ENCODE assay signal across 8 cellular contexts in genomic region chr1:207964195-207964966, GRCh38. TPM values are rescaled to one million over a fixed set of nuclear protein-coding genes. Genes with fewer than 3 reads are reported as not detected.
A peak's percentile ranks its signal among the peaks of the same experiment; 100 is the strongest.
DNase-seq lines count a peak whose midpoint lies in the region; ATAC-seq, FAIRE-seq and TF ChIP-seq lines count a peak whose summit lies in the region.
"Had no signal": no experiment of that assay in that cellular context is flagged by ENCODE, and none has a peak within 500 bp of the region (broad histone marks: within the 10 kb centered on the region; RNA-seq: fewer than 3 reads in every experiment).

No MANE protein-coding gene starts in this region.

- ATAC-seq in HepG2 = peak; percentile 16
- ATAC-seq in thoracic aorta (ENCODE audit: insufficient number of reproducible peaks, low FRiP score, low read depth) = no peak
- ATAC-seq in GM19467 (IDR thresholded peaks at IDR 0.05; ENCODE audit: unreplicated experiment) = no peak
- ATAC-seq in GM18868 (IDR thresholded peaks at IDR 0.05; ENCODE audit: unreplicated experiment) = no peak

- H3K4me3 ChIP-seq in breast epithelium (peak overlapping the region; percentile 52 to 77 (median 64)), HepG2 (replicated peaks in 1 of 3; ENCODE audit: insufficient read depth in 1 of 3, low read depth in 2 of 3, low read length in 3 of 3) (peak overlapping the region in 2 of 3 experiments; percentile 43 to 64; a peak in 3 of 6 replicates), thoracic aorta (peak overlapping the region; percentile 69)

- no peak overlapping the region for H3K9ac ChIP-seq in HepG2 (ENCODE audit: insufficient read depth, low read depth, low read length)

- POLR2A ChIA-PET in HepG2 (lab: Yijun Ruan, JAX) = interaction anchor here (0.6 to 1.5 kb wide), 2 partner anchors 79 to 138 kb away, joined by 3 read pairs; no protein-coding TSS in a partner anchor

- H3K27ac ChIP-seq in breast epithelium = peak overlapping the region; percentile 91 to 98
- H3K27ac ChIP-seq in HepG2 (ENCODE audit: extremely low read length, insufficient read depth, low read length) = no peak overlapping the region
- peak overlapping the region; percentile 69 to 87 for H3K27ac ChIP-seq in thoracic aorta

- H3K27me3 ChIP-seq in breast epithelium (no peaks in the 10 kb centered on the region), HepG2 (ENCODE audit: control insufficient read depth in 1 of 2, insufficient read depth in 2 of 2, low read length in 2 of 2) (peaks cover 0 to 22% of the 10 kb centered on the region in 2 experiments; a peak in 2 of 5 replicates), thoracic aorta (replicated peaks; ENCODE audit: insufficient read depth) (no peaks in the 10 kb centered on the region)

- in situ Hi-C loops in HepG2 (cut with HindIII; ENCODE audit: extremely low pct_ligation_motif_present, low pct_unique_long_range_greater_than_20kb) = loop anchor here (5.0 kb wide), 1 partner anchor 67 kb away; no protein-coding TSS in a partner anchor

- TF ChIP-seq POLR2A in breast epithelium (IDR thresholded peaks at IDR 0.05) (no peak), HepG2 (IDR thresholded peaks at IDR 0.05; ENCODE audit: insufficient read depth in 1 of 2, low read depth in 2 of 2, low read length in 2 of 2) (no peak)

- WGBS in HepG2 (ENCODE audit: low lambda C conversion rate) = 64% methylated on average over 19 of the region's 25 CpGs

- CTCF ChIA-PET in HepG2 (lab: Yijun Ruan, JAX; ENCODE audit: low intra/inter-chr PET ratio, low total read pairs) = interaction anchor here (1.4 to 1.7 kb wide), 4 partner anchors 67 to 152 kb away, joined by 5 to 26 read pairs (median 8); no protein-coding TSS in a partner anchor

- BruUV-seq in HepG2 (replicated peaks; lab: Mats Ljungman, UMichigan) = no TSS peak

- no peaks in the 10 kb centered on the region for H3K79me2 ChIP-seq in HepG2 (ENCODE audit: insufficient read depth, low read length)

- H4K20me1 ChIP-seq in HepG2 (ENCODE audit: insufficient read depth, low read length) = no peaks in the 10 kb centered on the region

- no peaks in the 10 kb centered on the region for H3K36me3 ChIP-seq in breast epithelium
- H3K36me3 ChIP-seq in HepG2 (replicated peaks in 1 of 2; ENCODE audit: control insufficient read depth in 1 of 2, insufficient read depth in 2 of 2, low read length in 2 of 2) = no peaks in the 10 kb centered on the region
- H3K36me3 ChIP-seq in thoracic aorta = no peaks in the 10 kb centered on the region

- TF ChIP-seq CTCF in breast epithelium (IDR thresholded peaks at IDR 0.05) (no peak), HepG2 (CRISPR knock-in tag; IDR thresholded peaks at IDR 0.05) (no peak), thoracic aorta (IDR thresholded peaks at IDR 0.05) (no peak)

- intact Hi-C loops in breast epithelium (cut with DNase I; ENCODE audit: low total_unique reads) (loop anchor here (5.0 kb wide), 1 partner anchor 77 kb away; no protein-coding TSS in a partner anchor), HepG2 (cut with micrococcal nuclease; ENCODE audit: unreplicated experiment) (loop anchor here (5.0 kb wide), 1 partner anchor 152 kb away; no protein-coding TSS in a partner anchor)

- FAIRE-seq in HepG2 (lab: Jason Lieb, UNC) = no peak
- FAIRE-seq: endometrium had no signal

- DNase-seq in LHCN-M2 (ENCODE audit: low read depth) (peak; percentile 39), breast epithelium (ENCODE audit: low spot score in 2 of 2) (no peak), HepG2 (ENCODE audit: low spot score) (no peak), thoracic aorta (ENCODE audit: low spot score) (no peak), NCI-H1694 (lab: John Stamatoyannopoulos, UW) (no peak)

- TF ChIP-seq EP300 in HepG2 (IDR thresholded peaks at IDR 0.05; ENCODE audit: low read depth in 2 of 2, low read length in 2 of 2) = no peak
- no peak for TF ChIP-seq EP300 in HepG2 (CRISPR knock-in tag; IDR thresholded peaks at IDR 0.05; ENCODE audit: borderline replicate concordance)

- H3K4me1 ChIP-seq in breast epithelium (peaks cover 0 to 3% of the 10 kb centered on the region in 2 donors), HepG2 (ENCODE audit: insufficient read depth, low read length) (peaks cover 13% of the 10 kb centered on the region), thoracic aorta (ENCODE audit: control insufficient read depth in 1 of 2, low read depth in 2 of 2) (peaks cover 19 to 42% of the 10 kb centered on the region in 2 donors)

- H3K9me3 ChIP-seq in breast epithelium = no peaks in the 10 kb centered on the region
- H3K9me3 ChIP-seq in HepG2 (ENCODE audit: low read length) = no peaks in the 10 kb centered on the region
- no peaks in the 10 kb centered on the region for H3K9me3 ChIP-seq in thoracic aorta

- H3K4me2 ChIP-seq in HepG2 (ENCODE audit: low read depth, low read length) = peak overlapping the region; percentile 78

- H2AFZ ChIP-seq in HepG2 (ENCODE audit: low read length) = no peak overlapping the region

- no peak for TF ChIP-seq RAD21 in HepG2 (CRISPR knock-in tag; IDR thresholded peaks at IDR 0.05)

TF ChIP-seq in HepG2, 621 proteins besides CTCF, POLR2A, EP300 and RAD21:
- TF ChIP-seq ZNF530 (CRISPR knock-in tag; IDR thresholded peaks at IDR 0.05; ENCODE audit: low read depth) (no peak), CENPT (CRISPR knock-in tag; IDR thresholded peaks at IDR 0.05; ENCODE audit: low read depth) (0 out of 2 replicates have a peak, but pooled peaks have one; percentile 7), ZSCAN21 (CRISPR knock-in tag; IDR thresholded peaks at IDR 0.05; ENCODE audit: borderline replicate concordance) (no peak)
- TF ChIP-seq, protein P1, sequence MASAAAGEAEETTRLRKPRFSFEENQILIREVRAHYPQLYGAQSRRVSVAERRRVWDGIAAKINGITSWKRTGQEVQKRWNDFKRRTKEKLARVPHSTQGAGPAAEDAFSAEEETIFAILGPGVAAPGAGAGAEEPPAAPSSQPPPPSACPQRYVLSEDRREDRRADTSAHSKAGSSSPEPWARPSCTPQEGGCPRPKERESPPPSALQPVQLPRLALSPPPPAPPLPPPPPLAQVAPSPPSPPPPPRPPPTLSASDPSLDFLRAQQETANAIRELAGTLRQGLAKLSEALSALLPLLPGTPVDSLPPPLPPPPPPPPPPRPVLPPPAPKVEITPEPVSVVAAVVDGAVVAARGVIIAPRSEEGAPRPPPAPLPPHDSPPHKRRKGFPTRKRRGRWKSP (CRISPR knock-in tag; IDR thresholded peaks at IDR 0.05) = no peak
- TF ChIP-seq, protein P2, sequence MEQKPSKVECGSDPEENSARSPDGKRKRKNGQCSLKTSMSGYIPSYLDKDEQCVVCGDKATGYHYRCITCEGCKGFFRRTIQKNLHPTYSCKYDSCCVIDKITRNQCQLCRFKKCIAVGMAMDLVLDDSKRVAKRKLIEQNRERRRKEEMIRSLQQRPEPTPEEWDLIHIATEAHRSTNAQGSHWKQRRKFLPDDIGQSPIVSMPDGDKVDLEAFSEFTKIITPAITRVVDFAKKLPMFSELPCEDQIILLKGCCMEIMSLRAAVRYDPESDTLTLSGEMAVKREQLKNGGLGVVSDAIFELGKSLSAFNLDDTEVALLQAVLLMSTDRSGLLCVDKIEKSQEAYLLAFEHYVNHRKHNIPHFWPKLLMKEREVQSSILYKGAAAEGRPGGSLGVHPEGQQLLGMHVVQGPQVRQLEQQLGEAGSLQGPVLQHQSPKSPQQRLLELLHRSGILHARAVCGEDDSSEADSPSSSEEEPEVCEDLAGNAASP (CRISPR knock-in tag; IDR thresholded peaks at IDR 0.05; ENCODE audit: borderline replicate concordance) = no peak
TF ChIP-seq in HepG2: peak in this region for 1.

RNA-seq across cellular contexts. Expression of gene CD34, which starts 53.5 kb away (rescaled TPM):
- total RNA-seq in LHCN-M2 (2014; rRNA removed) (1.2 and 2.1 TPM in 2 replicates), breast epithelium (10 to 100 TPM; 15.7 to 80.6 (median 22.2) TPM), HepG2 (2016; rRNA removed; fragmentation: Illumina TruSeq; extraction: Trizol) (not detected in 2 replicates), thoracic aorta (10 to 100 TPM; 67.8 to 77.3 TPM)
- 1.8 TPM for polyA plus RNA-seq in LHCN-M2 (2012)
- total RNA-seq in HepG2 (2016; cell fraction: cytosol; rRNA removed; fragmentation: Illumina TruSeq; extraction: Trizol; ENCODE audit: low read depth) = not detected in 2 replicates
- total RNA-seq in HepG2 (2016; cell fraction: insoluble cytoplasmic fraction; rRNA removed; fragmentation: Illumina TruSeq; extraction: Trizol) = not detected in 2 replicates
- total RNA-seq in HepG2 (2016; cell fraction: membrane; rRNA removed; fragmentation: Illumina TruSeq; extraction: Trizol) = not detected in 2 replicates
- total RNA-seq in HepG2 (2016; cell fraction: nucleus; rRNA removed; fragmentation: Illumina TruSeq; extraction: Trizol) = not detected in 2 replicates
- polyA plus RNA-seq in HepG2 (2011; rRNA removed) = not detected in 2 replicates
- polyA plus RNA-seq in HepG2 (2011; cell fraction: cytosol; rRNA removed) = not detected in 2 replicates
- not detected in 2 replicates for polyA plus RNA-seq in HepG2 (2011; cell fraction: nucleus; rRNA removed)
- polyA plus RNA-seq in HepG2 (2012) = not detected in 2 replicates
- not detected in 2 replicates for polyA plus RNA-seq in HepG2 (2016; cell fraction: cytosol; fragmentation: Illumina TruSeq; extraction: Trizol; ENCODE audit: low read depth)
- polyA plus RNA-seq in HepG2 (2016; cell fraction: insoluble cytoplasmic fraction; fragmentation: Illumina TruSeq; extraction: Trizol; ENCODE audit: low read depth) = not detected in 2 replicates
- polyA plus RNA-seq in HepG2 (2016; cell fraction: membrane; fragmentation: Illumina TruSeq; extraction: Trizol; ENCODE audit: low read depth) = not detected in 2 replicates
- not detected in 2 replicates for polyA plus RNA-seq in HepG2 (2016; cell fraction: nucleus; fragmentation: Illumina TruSeq; extraction: Trizol; ENCODE audit: insufficient read depth, low read depth)
- polyA minus RNA-seq in HepG2 (2011; rRNA and poly(A)+ RNA removed; ENCODE audit: low replicate concordance) = not detected in 2 replicates
- polyA minus RNA-seq in HepG2 (2011; cell fraction: cytosol; rRNA and poly(A)+ RNA removed) = not detected in 2 replicates
- polyA minus RNA-seq in HepG2 (2011; cell fraction: nucleus; rRNA and poly(A)+ RNA removed) = not detected in 2 replicates
